In the genomic region with DNA sequence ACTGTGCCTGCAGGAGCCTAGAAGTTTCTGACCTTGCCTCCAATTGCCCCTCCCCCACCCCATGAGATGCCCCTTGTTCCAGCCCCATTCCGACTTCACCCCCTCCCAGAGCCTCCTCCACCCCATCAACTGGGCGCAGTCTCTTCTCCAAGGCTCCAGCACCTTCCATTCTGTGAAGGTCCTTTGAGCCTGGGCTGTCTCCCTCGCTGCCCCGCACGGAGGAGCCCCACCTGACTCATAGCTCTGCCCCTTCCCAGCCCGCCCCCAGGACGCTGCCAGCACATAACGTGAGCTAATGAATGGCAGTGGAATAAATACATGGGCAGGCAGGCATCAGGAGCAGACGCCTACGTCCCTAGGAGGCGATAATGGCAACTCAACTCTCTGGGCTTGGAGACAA, we compare ENCODE assay signal across 18 cellular contexts.
"Had no signal": no experiment of that assay in that cellular context is flagged by ENCODE, and none has a peak within 500 bp of the region (broad histone marks: within the 10 kb centered on the region; RNA-seq: fewer than 3 reads in every experiment).

No MANE protein-coding gene starts in this region.

- H3K4me3 ChIP-seq: coronary artery, dorsolateral prefrontal cortex, hepatocyte, mucosa of descending colon, ovary, testis, tibial nerve, upper lobe of right lung, vagina had no signal

- DNase-seq: dorsolateral prefrontal cortex; effector CD8-positive, alpha-beta T cell; foreskin melanocyte; head of caudate nucleus; kidney glomerular epithelial cell; mucosa of descending colon; natural killer cell; nucleus accumbens; ovary; right cardiac atrium; small intestine; stimulated activated CD4-positive, alpha-beta T cell treated with anti-CD3 and anti-CD28 coated beads, Interleukin-2, amount 100 ng/mL, for 48 hours; testis; upper lobe of right lung had no signal

- H3K4me1 ChIP-seq: tibial nerve, upper lobe of right lung, vagina had no signal

- ATAC-seq: mucosa of descending colon, natural killer cell, right cardiac atrium, upper lobe of right lung had no signal

- H3K9me3 ChIP-seq: mucosa of descending colon, ovary, testis, tibial nerve, upper lobe of right lung, vagina had no signal

- H3K27ac ChIP-seq: coronary artery, dorsolateral prefrontal cortex, hepatocyte, ovary, testis, tibial nerve, upper lobe of right lung, vagina had no signal

- H3K27me3 ChIP-seq: dorsolateral prefrontal cortex, hepatocyte, ovary, testis, tibial nerve, upper lobe of right lung, vagina had no signal

- H3K36me3 ChIP-seq: ovary, tibial nerve, upper lobe of right lung, vagina had no signal
